Comparison of ENCODE assay signal across 8 cellular contexts in genomic region chr15:85583404-85584390, GRCh38.
DNase-seq lines count a peak whose midpoint lies in the region; ATAC-seq and TF ChIP-seq lines count a peak whose summit lies in the region.

No MANE protein-coding gene starts in this region.

- no peak for TF ChIP-seq CTCF in cardiac fibroblast (IDR thresholded peaks at IDR 0.05; ENCODE audit: low read depth, low read length)

- peak; percentile 54 for ATAC-seq in HG02642 (IDR thresholded peaks at IDR 0.05; ENCODE audit: poor library complexity, unreplicated experiment)

- DNase-seq in NCI-H2171 treated with DMSO at 0.1 percent for 48 hours (lab: John Stamatoyannopoulos, UW) (peak; percentile 62), NCI-H2171 (lab: John Stamatoyannopoulos, UW) (no peak), NOMO-1 (lab: John Stamatoyannopoulos, UW; ENCODE audit: unreplicated experiment in 2 of 2) (peak; percentile 39 to 60), cardiac fibroblast (ENCODE audit: low read depth in 2 of 2) (peak; percentile 36 to 88), myocyte (ENCODE audit: low read depth) (peak; percentile 87), AG20443 (ENCODE audit: low spot score) (no peak), NCI-H146 (lab: John Stamatoyannopoulos, UW) (no peak)

- H3K4me3 ChIP-seq in cardiac fibroblast (replicated peaks in 1 of 2; ENCODE audit: low read depth in 2 of 2, low read length in 2 of 2), result peak overlapping the region; percentile 32 to 56

Comparison
In these comparisons a context has a peak if more than half of its experiments do, and no peak if none do; other contexts are left out.
1. DNase-seq: peak in NCI-H2171 treated with DMSO at 0.1 percent for 48 hours (single experiment), NOMO-1 (2 of 2), cardiac fibroblast (2 of 2) and myocyte (single experiment); none in NCI-H2171 (single experiment), AG20443 (single experiment) and NCI-H146 (single experiment).